8 cellular contexts compared by ENCODE assay signal in genomic region chr18:56650944-56651770, GRCh38. TPM values are rescaled to one million over a fixed set of nuclear protein-coding genes. Genes with fewer than 3 reads are reported as not detected.
A peak's percentile ranks its signal among the peaks of the same experiment; 100 is the strongest.
DNase-seq lines count a peak whose midpoint lies in the region; ATAC-seq, FAIRE-seq and TF ChIP-seq lines count a peak whose summit lies in the region.

WDR7 (plus strand) TSS chr18:56651359; CDS start chr18:56672516, 21,157 bp downstream.

- peak in 3 of 12 donors; percentile 12 to 29 (median 29) for TF ChIP-seq CTCF in heart left ventricle (IDR thresholded peaks at IDR 0.05)
- no peak for TF ChIP-seq CTCF in type B pancreatic cell (conservative IDR thresholded peaks at IDR 0.05)

- TF ChIP-seq POLR2A in GM12892 (IDR thresholded peaks at IDR 0.05; ENCODE audit: low read depth, low read length) (peak; percentile 72; the same call in 1 of the 2 replicates), heart left ventricle (IDR thresholded peaks at IDR 0.05) (peak in 1 of 2 donors; percentile 58)

- no peaks in the 10 kb centered on the region for H3K36me3 Mint-ChIP-seq in type B pancreatic cell

- 0 to 1% (median 1%) methylated on average over 38 to 47 of the region's 47 CpGs for WGBS in heart left ventricle, 4 donors

- FAIRE-seq in GM12892 (lab: Jason Lieb, UNC) = peak; percentile 100

- peak within 1 kb of the TSS; percentile 91 for H3K4me3 Mint-ChIP-seq in type B pancreatic cell

- H3K27ac Mint-ChIP-seq in type B pancreatic cell = peak within 1 kb of the TSS; percentile 77

- H3K4me1 Mint-ChIP-seq in type B pancreatic cell (ENCODE audit: unreplicated experiment) = peaks cover 8% of the 10 kb centered on the region

- H3K27me3 Mint-ChIP-seq in type B pancreatic cell = no peaks in the 10 kb centered on the region

- H3K27me3 ChIP-seq in heart left ventricle = no peaks in the 10 kb centered on the region

- DNase-seq in GM12892 (ENCODE audit: insufficient read length) (peak; percentile 54), NCI-H146 (lab: John Stamatoyannopoulos, UW) (peak; percentile 100), T-helper 1 cell (peak; percentile 88 to 98 (median 93)), amniotic epithelial cell (ENCODE audit: low read depth) (peak; percentile 99), heart left ventricle (peak; percentile 96 to 99 (median 98)), pons (ENCODE audit: low spot score) (peak; percentile 98), type B pancreatic cell (ENCODE audit: extremely low spot score, unreplicated experiment) (peak; percentile 94)

- no peaks in the 10 kb centered on the region for H3K36me3 ChIP-seq in heart left ventricle

- H3K9me3 Mint-ChIP-seq in type B pancreatic cell = no peaks in the 10 kb centered on the region

- peak within 1 kb of the TSS in 11 of 12 donors; percentile 71 to 95 (median 84) for H3K27ac ChIP-seq in heart left ventricle

- peak within 1 kb of the TSS; percentile 52 to 98 (median 87) for H3K4me3 ChIP-seq in heart left ventricle

- intact Hi-C loops in heart left ventricle (cut with DNase I) = loop anchor here in 1 of 10 donors (1.0 kb wide), 1 partner anchor 13 kb away; the partner anchor contains the start of gene TXNL1

- H3K4me1 ChIP-seq in heart left ventricle = peaks cover 0 to 42% (median 13%) of the 10 kb centered on the region in 12 donors

- peaks cover 0 to 8% (median 0%) of the 10 kb centered on the region in 12 donors for H3K9me3 ChIP-seq in heart left ventricle

- ATAC-seq in HG02852 (IDR thresholded peaks at IDR 0.05; ENCODE audit: unreplicated experiment) (peak; percentile 95), heart left ventricle (peak; percentile 99)

RNA-seq across cellular contexts. Expression of gene WDR7, which starts in this region (rescaled TPM):
- 3.9 TPM for polyA plus RNA-seq in GM12892 (2012; ENCODE audit: missing spikeins)
- total RNA-seq in heart left ventricle (10 to 100 TPM; 16.3 to 33.6 (median 28.4) TPM), type B pancreatic cell (ENCODE audit: low replicate concordance) (16.9 and 18.7 TPM in 2 replicates)
- polyA plus RNA-seq in heart left ventricle = 1 to 10 TPM; 4.3 to 9.2 TPM

Comparison
In these comparisons a context has a peak if more than half of its experiments do, and no peak if none do; other contexts are left out.
1. Peak in every context shown above with its lines: DNase-seq, ATAC-seq, H3K4me3 ChIP-seq and H3K27ac ChIP-seq.